Comparison of ENCODE assay signal across 8 cellular contexts in genomic region chr15:32994810-32995424, GRCh38.
DNase-seq lines count a peak whose midpoint lies in the region; ATAC-seq, FAIRE-seq and TF ChIP-seq lines count a peak whose summit lies in the region.

No MANE protein-coding gene starts in this region.

- no peaks in the 10 kb centered on the region for H3K36me3 ChIP-seq in kidney epithelial cell (ENCODE audit: control insufficient read depth, insufficient read depth, low read length)

- TF ChIP-seq CTCF in D721Med (IDR thresholded peaks at IDR 0.05; ENCODE audit: insufficient read depth, missing control alignments): peak; percentile 52
- peak; percentile 80 for TF ChIP-seq CTCF in VCaP (conservative IDR thresholded peaks at IDR 0.05)
- TF ChIP-seq CTCF in kidney epithelial cell (IDR thresholded peaks at IDR 0.05; ENCODE audit: insufficient read depth, low read length, poor library complexity, severe bottlenecking): peak; percentile 38

- ATAC-seq in HG02981 (IDR thresholded peaks at IDR 0.05; ENCODE audit: unreplicated experiment) (no peak), GM18498 (IDR thresholded peaks at IDR 0.05; ENCODE audit: unreplicated experiment) (no peak)

- no peaks in the 10 kb centered on the region for H3K27me3 ChIP-seq in kidney epithelial cell (ENCODE audit: control insufficient read depth, insufficient read depth, low read length)

- peak; percentile 67 for FAIRE-seq in D721Med (lab: Jason Lieb, UNC)

- H3K27ac ChIP-seq in VCaP: no peak overlapping the region

- no peak overlapping the region for H3K4me3 ChIP-seq in Jurkat, Clone E6-1 (ENCODE audit: low read length)
- H3K4me3 ChIP-seq in kidney epithelial cell (ENCODE audit: low read depth, low read length): no peak overlapping the region

- DNase-seq in D721Med (ENCODE audit: insufficient read length, low spot score) (no peak), kidney epithelial cell (ENCODE audit: low read depth) (no peak), iPS-NIHi11 (ENCODE audit: low spot score) (no peak), NCI-H2029 treated with DMSO at 0.1 percent for 48 hours (lab: John Stamatoyannopoulos, UW) (no peak)
- peak; percentile 28 for DNase-seq in Jurkat, Clone E6-1 (ENCODE audit: low read depth, low spot score)
